Comparison of ENCODE assay signal across 8 cellular contexts in the genomic region with DNA sequence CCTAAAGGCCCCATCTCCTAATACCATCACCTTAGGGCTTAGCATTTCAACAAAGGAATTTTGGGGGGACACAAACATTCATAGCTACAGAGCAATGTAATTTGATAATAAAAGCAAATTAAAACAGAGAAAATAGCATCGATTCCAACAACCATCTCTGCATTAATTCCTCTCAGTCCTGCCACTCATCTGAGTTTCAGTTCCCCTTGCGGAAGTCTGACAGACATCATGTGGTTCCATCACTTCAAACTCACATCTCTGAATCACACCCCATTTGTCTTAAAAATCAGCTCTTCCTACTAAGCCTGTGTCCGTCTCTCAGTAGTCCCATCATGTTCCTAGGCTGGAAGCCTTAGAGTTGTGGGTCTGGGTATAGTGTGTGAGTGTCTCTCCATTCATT. TPM values are rescaled to one million over a fixed set of nuclear protein-coding genes. Genes with fewer than 3 reads are reported as not detected.
A peak's percentile ranks its signal among the peaks of the same experiment; 100 is the strongest.
DNase-seq lines count a peak whose midpoint lies in the region; ATAC-seq and TF ChIP-seq lines count a peak whose summit lies in the region.

No MANE protein-coding gene starts in this region.

- ATAC-seq in GM19463 (IDR thresholded peaks at IDR 0.05; ENCODE audit: unreplicated experiment) (peak; percentile 36), HG03060 (IDR thresholded peaks at IDR 0.05; ENCODE audit: low read depth, unreplicated experiment) (peak; percentile 57)

- H3K9me3 ChIP-seq in DOHH2 (ENCODE audit: control insufficient read depth, insufficient read depth, low read length) (no peaks in the 10 kb centered on the region), OCI-LY7 (ENCODE audit: low read length) (no peaks in the 10 kb centered on the region), prostate gland (no peaks in the 10 kb centered on the region), vagina (no peaks in the 10 kb centered on the region)

- TF ChIP-seq CTCF in DOHH2 (IDR thresholded peaks at IDR 0.05; ENCODE audit: low read depth, low read length, poor library complexity, severe bottlenecking) = no peak
- no peak for TF ChIP-seq CTCF in OCI-LY7 (conservative IDR thresholded peaks at IDR 0.05; ENCODE audit: low read length)
- TF ChIP-seq CTCF in prostate gland (IDR thresholded peaks at IDR 0.05) = no peak
- TF ChIP-seq CTCF in vagina (IDR thresholded peaks at IDR 0.05) = no peak

- H3K27me3 ChIP-seq in DOHH2 (ENCODE audit: control insufficient read depth, low read length) (no peaks in the 10 kb centered on the region), prostate gland (replicated peaks; ENCODE audit: insufficient read depth) (no peaks in the 10 kb centered on the region), vagina (no peaks in the 10 kb centered on the region)

- H3K4me1 ChIP-seq in DOHH2 (ENCODE audit: control insufficient read depth, low read length) (peaks cover 58% of the 10 kb centered on the region), OCI-LY7 (ENCODE audit: insufficient read depth, low read length, poor library complexity, severe bottlenecking) (peaks cover 55% of the 10 kb centered on the region), prostate gland (replicated peaks) (peaks cover 3% of the 10 kb centered on the region), vagina (peaks cover 33% of the 10 kb centered on the region)

- H4K20me1 ChIP-seq in DOHH2 (ENCODE audit: control insufficient read depth, insufficient read depth, low read depth, low read length) (no peaks in the 10 kb centered on the region), OCI-LY7 (ENCODE audit: insufficient read depth, low read length) (no peaks in the 10 kb centered on the region)

- TF ChIP-seq POLR2A in prostate gland (IDR thresholded peaks at IDR 0.05) (no peak), vagina (IDR thresholded peaks at IDR 0.05) (no peak)

- H3K4me3 ChIP-seq in DOHH2 (ENCODE audit: low read length) (peak overlapping the region; percentile 81), OCI-LY7 (ENCODE audit: low read depth, low read length, poor library complexity, severe bottlenecking) (peak overlapping the region; percentile 81), prostate gland (no peak overlapping the region), vagina (no peak overlapping the region)

- DNase-seq in OCI-LY7 (ENCODE audit: low spot score) = peak; percentile 77
- DNase-seq in prostate gland (ENCODE audit: low spot score) = no peak
- no peak for DNase-seq in NCI-H1417 (lab: John Stamatoyannopoulos, UW)
- no peak for DNase-seq in central memory CD4-positive, alpha-beta T cell
- DNase-seq in vagina (ENCODE audit: extremely low spot score in 2 of 2) = no peak

- H3K9me2 ChIP-seq in DOHH2 (replicated peaks; ENCODE audit: control insufficient read depth, low read length) (no peaks in the 10 kb centered on the region), OCI-LY7 (ENCODE audit: insufficient read depth, low read length) (no peaks in the 10 kb centered on the region)

- intact Hi-C loops in OCI-LY7 (cut with micrococcal nuclease; ENCODE audit: unreplicated experiment) = loop anchor here (5.0 to 10.0 kb wide), 3 partner anchors 136 to 1322 kb away; partner anchors contain the start of gene LUC7L2
- intact Hi-C loops in prostate gland (cut with DNase I) = loop anchor here (10.0 kb wide), 1 partner anchor 338 kb away; the partner anchor contains the start of gene MRPS33
- intact Hi-C loops in vagina (cut with DNase I) = no loop called here

- H2AFZ ChIP-seq in OCI-LY7 (ENCODE audit: low read length) = no peak overlapping the region; the same call in 1 of the 2 replicates

- 88% methylated on average over 3 of the region's 3 CpGs for WGBS in prostate gland

- no TSS peak for BruUV-seq in OCI-LY7 (replicated peaks; lab: Mats Ljungman, UMichigan)

- H3K27ac ChIP-seq in DOHH2 (ENCODE audit: low read depth, low read length) (peak overlapping the region; percentile 94), OCI-LY7 (ENCODE audit: low read depth, low read length, poor library complexity, severe bottlenecking) (peak overlapping the region; percentile 98), prostate gland (no peak overlapping the region), vagina (no peak overlapping the region)

- peaks cover 67% of the 10 kb centered on the region for H3K79me2 ChIP-seq in DOHH2 (ENCODE audit: control insufficient read depth, low read length)
- H3K79me2 ChIP-seq in OCI-LY7 (ENCODE audit: insufficient read depth, low read depth, low read length) = peaks cover 39% of the 10 kb centered on the region

- H3K36me3 ChIP-seq in DOHH2 (ENCODE audit: control insufficient read depth, low read length) (peaks cover 62% of the 10 kb centered on the region), OCI-LY7 (ENCODE audit: insufficient read depth, low read length) (peaks cover 46% of the 10 kb centered on the region), prostate gland (no peaks in the 10 kb centered on the region), vagina (peaks cover 0 to 7% of the 10 kb centered on the region in 2 donors)

- H3K4me2 ChIP-seq in DOHH2 (ENCODE audit: low read length) (peak overlapping the region; percentile 90), OCI-LY7 (ENCODE audit: low read length) (peak overlapping the region; percentile 100)

- H3F3A ChIP-seq in DOHH2 (ENCODE audit: control insufficient read depth, insufficient read depth) = peaks cover 31% of the 10 kb centered on the region

- POLR2A ChIA-PET in OCI-LY7 (lab: Charles Lee) = interaction anchor here (0.7 to 4.5 kb wide), 4 partner anchors 11 to 27 kb away, joined by 3 to 26 read pairs (median 3); no protein-coding TSS in a partner anchor

- CTCF ChIA-PET in OCI-LY7 (lab: Charles Lee; ENCODE audit: unreplicated experiment) = no interaction called here

RNA-seq across cellular contexts. Expression of gene ADCK2, which starts 3.6 kb away (rescaled TPM):
- total RNA-seq in OCI-LY7 (2014; rRNA removed; shearing (Covaris generic)) = 56.9 and 60.2 TPM in 2 replicates
- total RNA-seq in OCI-LY7 (2022) = 41.1 and 45.8 TPM in 2 replicates
- 10 to 100 TPM; 26.5 to 30.6 TPM for total RNA-seq in prostate gland
- 21.1 TPM for total RNA-seq in vagina

RNA-seq across cellular contexts. Expression of gene NDUFB2, which starts 20.2 kb away (rescaled TPM):
- total RNA-seq in OCI-LY7 (2014; rRNA removed; shearing (Covaris generic)) = 139 and 158 TPM in 2 replicates
- total RNA-seq in OCI-LY7 (2022) (87.3 and 114 TPM in 2 replicates), prostate gland (100 to 1,000 TPM; 151 to 333 TPM), vagina (257 TPM)

RNA-seq across cellular contexts. Expression of gene DENND2A, which starts 35.7 kb away (rescaled TPM):
- 0.35 and 0.59 TPM in 2 replicates for total RNA-seq in OCI-LY7 (2014; rRNA removed; shearing (Covaris generic))
- total RNA-seq in OCI-LY7 (2022) (0.13 TPM in 1 of 2 replicates, not detected in the other), prostate gland (1 to 10 TPM; 4.0 to 9.2 TPM), vagina (17.4 TPM)

Comparison
In these comparisons a context has a peak if more than half of its experiments do, and no peak if none do; other contexts are left out.
1. H3K27ac ChIP-seq: peak in DOHH2 (single experiment) and OCI-LY7 (single experiment); none in prostate gland (0 of 2) and vagina (single experiment).
2. H3K4me3 ChIP-seq: peak in DOHH2 (single experiment) and OCI-LY7 (single experiment); none in prostate gland (0 of 2) and vagina (0 of 2).